In genomic region chr3:53273271-53273670, GRCh38 we compare ENCODE assay signal across 28 cellular contexts.
"Had no signal": no experiment of that assay in that cellular context is flagged by ENCODE, and none has a peak within 500 bp of the region (broad histone marks: within the 10 kb centered on the region; RNA-seq: fewer than 3 reads in every experiment).

No MANE protein-coding gene starts in this region.

- H3K27me3 ChIP-seq: adrenal gland, body of pancreas, cardiac muscle cell, dorsolateral prefrontal cortex, gastrocnemius medialis, right atrium auricular region, suprapubic skin, tibial nerve, uterus had no signal

- DNase-seq: activated CD4-positive, alpha-beta T cell treated with anti-CD3 and anti-CD28 coated beads for 4 hours; activated CD4-positive, alpha-beta T cell treated with anti-CD3 and anti-CD28 coated beads, Interleukin-2, amount 50 U/mL, for 4 hours; activated naive CD4-positive, alpha-beta T cell treated with Interleukin-2 at 50 U/mL for 16 hours; activated naive CD8-positive, alpha-beta T cell treated with anti-CD3 and anti-CD28 coated beads for 36 hours; activated T-cell treated with anti-CD3 and anti-CD28 coated beads for 4 hours; activated T-cell treated with anti-CD3 and anti-CD28 coated beads, Interleukin-2, amount 50 U/mL, for 72 hours; adrenal gland; aorta; body of pancreas; cerebellar nuclear complex; dorsolateral prefrontal cortex; effector memory CD4-positive, alpha-beta T cell; erythroblast; gastrocnemius medialis; glutamatergic neuron; islet precursor cell; left ventricle myocardium inferior; naive thymus-derived CD4-positive, alpha-beta T cell; stimulated activated CD4-positive, alpha-beta T cell treated with anti-CD3 and anti-CD28 coated beads, Interleukin-15, amount 100 ng/mL, for 24 hours; stimulated activated CD4-positive, alpha-beta T cell treated with anti-CD3 and anti-CD28 coated beads, Interleukin-2, amount 100 ng/mL, for 24 hours; stimulated activated naive CD4-positive, alpha-beta T cell; uterus had no signal

- H3K27ac ChIP-seq: adrenal gland, body of pancreas, cardiac muscle cell, coronary artery, dorsolateral prefrontal cortex, gastrocnemius medialis, left ventricle myocardium inferior, right atrium auricular region, suprapubic skin, tibial nerve, uterus had no signal

- H3K4me3 ChIP-seq: adrenal gland, body of pancreas, cardiac muscle cell, coronary artery, dorsolateral prefrontal cortex, gastrocnemius medialis, left ventricle myocardium inferior, lung, right atrium auricular region, suprapubic skin, tibial nerve, uterus had no signal

- ATAC-seq: activated T-cell treated with anti-CD3 and anti-CD28 coated beads, Interleukin-2, amount 50 U/mL, for 72 hours; body of pancreas; gastrocnemius medialis; naive thymus-derived CD4-positive, alpha-beta T cell had no signal

- H3K36me3 ChIP-seq: adrenal gland, cardiac muscle cell, gastrocnemius medialis, left ventricle myocardium inferior, right atrium auricular region, suprapubic skin, tibial nerve, uterus had no signal

- H3K9me3 ChIP-seq: adrenal gland, body of pancreas, gastrocnemius medialis, left ventricle myocardium inferior, right atrium auricular region, suprapubic skin, tibial nerve, uterus had no signal
